ENCODE assay signal across 8 cellular contexts in genomic region chr18:77131652-77132368, GRCh38. TPM values are rescaled to one million over a fixed set of nuclear protein-coding genes. Genes with fewer than 3 reads are reported as not detected.
DNase-seq lines count a peak whose midpoint lies in the region; ATAC-seq and TF ChIP-seq lines count a peak whose summit lies in the region.

No MANE protein-coding gene starts in this region.

- H3K4me1 ChIP-seq in esophagus muscularis mucosa = peaks cover 36 to 77% (median 73%) of the 10 kb centered on the region in 4 donors

- H3K9me3 ChIP-seq in esophagus muscularis mucosa = no peaks in the 10 kb centered on the region

- H3K27ac ChIP-seq in esophagus muscularis mucosa (replicated peaks in 1 of 4) = peak overlapping the region; percentile 86 to 92 (median 90)

- H3K27me3 Mint-ChIP-seq in activated CD4-positive, alpha-beta memory T cell treated with anti-CD3 and anti-CD28 coated beads for 36 hours = no peaks in the 10 kb centered on the region
- no peaks in the 10 kb centered on the region for H3K27me3 Mint-ChIP-seq in natural killer cell treated with Interleukin-12 subunit alpha and Interleukin-12 subunit beta and Interleukin-15 and Interleukin-18, amount 100 ng/mL, for 72 hours

- TF ChIP-seq EP300 in esophagus muscularis mucosa (IDR thresholded peaks at IDR 0.05) = no peak

- H3K27me3 ChIP-seq in esophagus muscularis mucosa = peaks cover 0 to 41% (median 3%) of the 10 kb centered on the region in 4 donors

- intact Hi-C loops in activated CD4-positive, alpha-beta memory T cell treated with anti-CD3 and anti-CD28 coated beads for 36 hours (cut with micrococcal nuclease) = loop anchor here (1.0 to 2.0 kb wide), 3 partner anchors 8 to 77 kb away; no protein-coding TSS in a partner anchor
- intact Hi-C loops in esophagus muscularis mucosa (cut with DNase I) = loop anchor here (5.0 kb wide), 2 partner anchors 45 to 65 kb away; no protein-coding TSS in a partner anchor

- 3% methylated on average over 7 of the region's 76 CpGs for WGBS in esophagus muscularis mucosa

- no peaks in the 10 kb centered on the region for H3K36me3 ChIP-seq in esophagus muscularis mucosa

- no peaks in the 10 kb centered on the region for H3K9me3 Mint-ChIP-seq in activated CD4-positive, alpha-beta memory T cell treated with anti-CD3 and anti-CD28 coated beads for 36 hours
- no peaks in the 10 kb centered on the region for H3K9me3 Mint-ChIP-seq in natural killer cell treated with Interleukin-12 subunit alpha and Interleukin-12 subunit beta and Interleukin-15 and Interleukin-18, amount 100 ng/mL, for 72 hours

- peak overlapping the region; percentile 93 for H3K27ac Mint-ChIP-seq in activated CD4-positive, alpha-beta memory T cell treated with anti-CD3 and anti-CD28 coated beads for 36 hours
- H3K27ac Mint-ChIP-seq in natural killer cell treated with Interleukin-12 subunit alpha and Interleukin-12 subunit beta and Interleukin-15 and Interleukin-18, amount 100 ng/mL, for 72 hours = peak overlapping the region; percentile 91 to 92

- peak; percentile 63 for ATAC-seq in GM21723 (IDR thresholded peaks at IDR 0.05; ENCODE audit: unreplicated experiment)
- ATAC-seq in natural killer cell treated with Interleukin-12 subunit alpha and Interleukin-12 subunit beta and Interleukin-15 and Interleukin-18, amount 100 ng/mL, for 72 hours = peak; percentile 70 to 79

- H3K4me3 ChIP-seq in GM12864 (ENCODE audit: low read depth, low read length) (peak overlapping the region; percentile 96), esophagus muscularis mucosa (peak overlapping the region; percentile 69 to 84 (median 76))
- peak overlapping the region; percentile 76 for H3K4me3 ChIP-seq in Jurkat, Clone E6-1 (ENCODE audit: low read length)

- TF ChIP-seq POLR2A in esophagus muscularis mucosa (IDR thresholded peaks at IDR 0.05; ENCODE audit: low read depth) = no peak

- peaks cover 51% of the 10 kb centered on the region for H3K4me1 Mint-ChIP-seq in activated CD4-positive, alpha-beta memory T cell treated with anti-CD3 and anti-CD28 coated beads for 36 hours (ENCODE audit: low read depth)
- H3K4me1 Mint-ChIP-seq in natural killer cell treated with Interleukin-12 subunit alpha and Interleukin-12 subunit beta and Interleukin-15 and Interleukin-18, amount 100 ng/mL, for 72 hours (ENCODE audit: low read depth in 2 of 2) = peaks cover 66 to 67% of the 10 kb centered on the region in 2 donors

- CTCF ChIA-PET in activated CD4-positive, alpha-beta memory T cell treated with anti-CD3 and anti-CD28 coated beads for 36 hours (lab: Charles Lee) = interaction anchor here (0.7 to 2.6 kb wide), 10 partner anchors 9 to 78 kb away, joined by 3 to 14 read pairs (median 4); no protein-coding TSS in a partner anchor

- H3K36me3 Mint-ChIP-seq in activated CD4-positive, alpha-beta memory T cell treated with anti-CD3 and anti-CD28 coated beads for 36 hours = peaks cover 27% of the 10 kb centered on the region
- peaks cover 16% of the 10 kb centered on the region for H3K36me3 Mint-ChIP-seq in natural killer cell treated with Interleukin-12 subunit alpha and Interleukin-12 subunit beta and Interleukin-15 and Interleukin-18, amount 100 ng/mL, for 72 hours

- POLR2A ChIA-PET in activated CD4-positive, alpha-beta memory T cell treated with anti-CD3 and anti-CD28 coated beads for 36 hours (lab: Charles Lee) = interaction anchor here (1.0 to 4.1 kb wide), 12 partner anchors 8 to 78 kb away, joined by 3 to 25 read pairs (median 6); no protein-coding TSS in a partner anchor

- DNase-seq in GM12864 (ENCODE audit: low read depth) (no peak), esophagus muscularis mucosa (ENCODE audit: extremely low spot score) (no peak), NCI-H446 (lab: John Stamatoyannopoulos, UW) (no peak), NCI-H128 (lab: John Stamatoyannopoulos, UW; ENCODE audit: unreplicated experiment) (no peak)
- no peak for DNase-seq in Jurkat, Clone E6-1 (ENCODE audit: low read depth, low spot score)
- DNase-seq in activated CD4-positive, alpha-beta memory T cell treated with anti-CD3 and anti-CD28 coated beads for 36 hours = peak; percentile 49
- peak; percentile 79 for DNase-seq in natural killer cell treated with Interleukin-12 subunit alpha and Interleukin-12 subunit beta and Interleukin-15 and Interleukin-18, amount 100 ng/mL, for 72 hours (ENCODE audit: low spot score)

- TF ChIP-seq CTCF in GM12864 (IDR thresholded peaks at IDR 0.05; ENCODE audit: low read depth, low read length, missing control alignments) (no peak), esophagus muscularis mucosa (IDR thresholded peaks at IDR 0.05) (no peak)

- H3K4me3 Mint-ChIP-seq in activated CD4-positive, alpha-beta memory T cell treated with anti-CD3 and anti-CD28 coated beads for 36 hours = peak overlapping the region; percentile 96
- H3K4me3 Mint-ChIP-seq in natural killer cell treated with Interleukin-12 subunit alpha and Interleukin-12 subunit beta and Interleukin-15 and Interleukin-18, amount 100 ng/mL, for 72 hours = peak overlapping the region; percentile 86

RNA-seq across cellular contexts. Expression of gene MBP, which starts 0.8 kb away (rescaled TPM):
- 30.6 TPM for polyA plus RNA-seq in Jurkat, Clone E6-1 (2012; ENCODE audit: insufficient read depth, insufficient read length)
- total RNA-seq in activated CD4-positive, alpha-beta memory T cell treated with anti-CD3 and anti-CD28 coated beads for 36 hours = 10 to 100 TPM; 38.9 to 40.4 TPM
- total RNA-seq in esophagus muscularis mucosa = 10 to 100 TPM; 21.9 to 31.3 (median 27.3) TPM
- 10 to 100 TPM; 62.5 to 77.6 TPM for total RNA-seq in natural killer cell treated with Interleukin-12 subunit alpha and Interleukin-12 subunit beta and Interleukin-15 and Interleukin-18, amount 100 ng/mL, for 72 hours

Comparison
In these comparisons a context has a peak if more than half of its experiments do, and no peak if none do; other contexts are left out.
1. DNase-seq: peak in activated CD4-positive, alpha-beta memory T cell treated with anti-CD3 and anti-CD28 coated beads for 36 hours (single experiment) and natural killer cell treated with Interleukin-12 subunit alpha and Interleukin-12 subunit beta and Interleukin-15 and Interleukin-18, amount 100 ng/mL, for 72 hours (single experiment); none in GM12864 (single experiment), Jurkat, Clone E6-1 (single experiment), esophagus muscularis mucosa (single experiment), NCI-H446 (0 of 2) and NCI-H128 (single experiment).
2. Peak in every context shown above with its lines, with median percentiles within 50 percentile points of each other: H3K4me3 ChIP-seq.